ENCODE assay signal across 8 cellular contexts in genomic region chr1:65002156-65002507, GRCh38. TPM values are rescaled to one million over a fixed set of nuclear protein-coding genes. Genes with fewer than 3 reads are reported as not detected.
A peak's percentile ranks its signal among the peaks of the same experiment; 100 is the strongest.
DNase-seq lines count a peak whose midpoint lies in the region; ATAC-seq and TF ChIP-seq lines count a peak whose summit lies in the region.

No MANE protein-coding gene starts in this region.

- H3K9me3 ChIP-seq in HUES48 (ENCODE audit: control insufficient read depth, insufficient read depth, low read length) (peaks cover 4% of the 10 kb centered on the region; the same call in 1 of the 2 replicates), colonic mucosa (no peaks in the 10 kb centered on the region)

- ATAC-seq in natural killer cell (no peak), GM18519 (IDR thresholded peaks at IDR 0.05; ENCODE audit: low FRiP score, unreplicated experiment) (no peak)

- peak overlapping the region; percentile 48; the same call in 1 of the 2 replicates for H3K9ac ChIP-seq in HUES48 (ENCODE audit: low read depth, low read length)
- peak overlapping the region; percentile 64 for H3K9ac ChIP-seq in colonic mucosa (ENCODE audit: low read depth in 2 of 2, low read length in 2 of 2)

- peaks cover 15 to 30% of the 10 kb centered on the region in 2 donors for H3K4me1 Mint-ChIP-seq in natural killer cell

- H3K27me3 ChIP-seq in BJ (ENCODE audit: control insufficient read depth, insufficient read depth, low read length) (no peaks in the 10 kb centered on the region), HUES48 (ENCODE audit: control insufficient read depth, insufficient read depth, low read length) (peaks cover 52% of the 10 kb centered on the region), colonic mucosa (no peaks in the 10 kb centered on the region)

- H3K27me3 Mint-ChIP-seq in natural killer cell (ENCODE audit: low read depth in 2 of 2): peaks cover 0 to 5% of the 10 kb centered on the region in 2 donors

- H3K36me3 ChIP-seq in BJ (ENCODE audit: control insufficient read depth, insufficient read depth, low read length) (no peaks in the 10 kb centered on the region), HUES48 (ENCODE audit: control insufficient read depth, insufficient read depth, low read length) (no peaks in the 10 kb centered on the region), colonic mucosa (no peaks in the 10 kb centered on the region)

- CTCF ChIA-PET in BJ (lab: Yijun Ruan, JAX): no interaction called here

- H3K9me3 Mint-ChIP-seq in natural killer cell: no peaks in the 10 kb centered on the region

- H3K27ac Mint-ChIP-seq in natural killer cell: peak overlapping the region; percentile 4 to 92

- H3K36me3 Mint-ChIP-seq in natural killer cell: no peaks in the 10 kb centered on the region

- POLR2A ChIA-PET in BJ (lab: Charles Lee): no interaction called here

- peak overlapping the region; percentile 66 for H3K4me3 Mint-ChIP-seq in natural killer cell

- DNase-seq in BJ (ENCODE audit: low read depth): no peak
- DNase-seq in colonic mucosa: no peak
- DNase-seq in natural killer cell: no peak
- DNase-seq in NCI-H1092 treated with DMSO at 0.1 percent for 48 hours (lab: John Stamatoyannopoulos, UW): no peak
- no peak for DNase-seq in cortex of kidney (lab: John Stamatoyannopoulos, UW)
- no peak for DNase-seq in NCI-H510A (lab: John Stamatoyannopoulos, UW)

- TF ChIP-seq CTCF in BJ (IDR thresholded peaks at IDR 0.05; ENCODE audit: insufficient read depth, low read depth, low read length) (no peak), colonic mucosa (IDR thresholded peaks at IDR 0.05) (no peak), natural killer cell (IDR thresholded peaks at IDR 0.05) (no peak)

- H3K4me3 ChIP-seq in BJ (ENCODE audit: low read depth, low read length) (peak overlapping the region; percentile 62), HUES48 (ENCODE audit: low read depth, low read length) (peak overlapping the region; percentile 56), colonic mucosa (peak overlapping the region; percentile 46)

- H3K4me1 ChIP-seq in HUES48 (ENCODE audit: control insufficient read depth, insufficient read depth, low read length) (peaks cover 9% of the 10 kb centered on the region), colonic mucosa (no peaks in the 10 kb centered on the region)

- intact Hi-C loops in colonic mucosa (cut with DNase I) (no loop called here), natural killer cell (cut with micrococcal nuclease) (loop anchor here (1.0 kb wide), 2 partner anchors 37 to 79 kb away; no protein-coding TSS in a partner anchor)

- H3K27ac ChIP-seq in HUES48 (ENCODE audit: low read depth, low read length): peak overlapping the region; percentile 4
- peak overlapping the region; percentile 64 for H3K27ac ChIP-seq in colonic mucosa

RNA-seq across cellular contexts. Expression of gene JAK1, which starts 35.8 kb away (rescaled TPM):
- polyA plus RNA-seq in BJ (2011; rRNA removed): 95.0 and 121 TPM in 2 replicates
- 110 and 124 TPM in 2 replicates for polyA minus RNA-seq in BJ (2011; rRNA and poly(A)+ RNA removed)
- total RNA-seq in colonic mucosa (100 to 1,000 TPM in 1 of 2 donors, 10 to 100 TPM in 1; 73.2 to 101 TPM), natural killer cell (100 to 1,000 TPM; 507 to 626 (median 526) TPM)

Comparison
In these comparisons a context has a peak if more than half of its experiments do, and no peak if none do; other contexts are left out.
1. RNA of gene JAK1, which starts 35.8 kb away (total RNA-seq): 507 to 626 TPM in natural killer cell; 73.2 to 101 TPM in colonic mucosa; every median in the first group is over 4 times any median in the second.
2. Peak in every context shown above with its lines, with median percentiles within 50 percentile points of each other: H3K4me3 ChIP-seq.